ENCODE assay signal across 15 cellular contexts in the genomic region with DNA sequence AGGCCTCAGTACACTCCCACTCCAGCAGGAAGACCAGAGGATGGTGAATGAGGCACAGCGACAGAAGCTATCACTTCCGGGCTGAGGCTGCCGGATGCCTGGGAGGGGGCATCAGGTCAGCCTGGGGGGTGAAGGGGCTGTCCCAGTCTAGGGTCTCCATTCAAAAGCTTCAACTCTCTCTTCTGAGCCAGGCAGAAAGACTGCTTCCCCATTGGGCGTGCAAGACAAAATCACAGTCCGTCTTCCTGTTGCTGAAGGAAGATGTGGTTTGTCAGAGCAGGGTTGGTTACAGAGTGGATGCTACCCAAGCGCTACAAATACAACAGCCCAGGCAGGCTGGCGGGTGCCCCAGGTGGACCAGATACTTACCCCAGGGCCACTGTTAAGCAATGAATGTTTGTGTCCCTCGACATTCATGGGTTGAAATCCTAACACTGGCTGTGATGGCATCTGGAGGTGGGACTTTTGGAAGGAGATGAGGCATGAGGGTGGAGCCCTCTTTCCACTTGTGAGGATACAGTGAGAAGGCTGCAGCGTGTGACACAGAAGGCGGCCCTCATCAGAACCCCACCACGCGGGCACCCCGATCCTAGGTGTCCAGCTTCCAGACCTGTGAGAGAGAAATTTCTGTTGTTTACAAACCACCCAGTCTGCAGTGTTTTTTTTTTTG. TPM values are rescaled to one million over a fixed set of nuclear protein-coding genes. Genes with fewer than 3 reads are reported as not detected.
A peak's percentile ranks its signal among the peaks of the same experiment; 100 is the strongest.
DNase-seq lines count a peak whose midpoint lies in the region; ATAC-seq and TF ChIP-seq lines count a peak whose summit lies in the region.
"Had no signal": no experiment of that assay in that cellular context is flagged by ENCODE, and none has a peak within 500 bp of the region (broad histone marks: within the 10 kb centered on the region; RNA-seq: fewer than 3 reads in every experiment).

No MANE protein-coding gene starts in this region.

- WGBS in prostate gland = 80% methylated on average over 13 of the region's 13 CpGs
- WGBS in psoas muscle, 3 donors = 72 to 82% (median 79%) methylated on average over 13 of the region's 13 CpGs

- peaks cover 19% of the 10 kb centered on the region for H3K4me1 Mint-ChIP-seq in activated naive CD8-positive, alpha-beta T cell treated with anti-CD3 and anti-CD28 coated beads, Interleukin-2, amount 50 U/mL, for 24 hours
- peaks cover 28 to 61% of the 10 kb centered on the region in 2 donors for H3K4me1 Mint-ChIP-seq in stimulated activated naive B cell treated with anti-CD40 and anti-IgM and Interleukin-4, amounts not matched to agents 10 μg/mL and 1 μg/mL and 100 μg/mL, for 72 hours

- H3K9me3 Mint-ChIP-seq in activated naive CD8-positive, alpha-beta T cell treated with anti-CD3 and anti-CD28 coated beads, Interleukin-2, amount 50 U/mL, for 24 hours = no peaks in the 10 kb centered on the region
- H3K9me3 Mint-ChIP-seq in stimulated activated naive B cell treated with anti-CD40 and anti-IgM and Interleukin-4, amounts not matched to agents 10 μg/mL and 1 μg/mL and 100 μg/mL, for 72 hours = no peaks in the 10 kb centered on the region
- H3K9me3 Mint-ChIP-seq: endodermal cell had no signal

- DNase-seq in activated CD4-positive, alpha-beta T cell treated with anti-CD3 and anti-CD28 coated beads, Interleukin-2, amount 50 U/mL, for 1 hour = peak; percentile 40
- no peak for DNase-seq in activated CD4-positive, alpha-beta T cell treated with anti-CD3 and anti-CD28 coated beads for 1 hour
- DNase-seq in T follicular helper cell (ENCODE audit: low read depth) = peak; percentile 6
- no peak for DNase-seq in activated naive CD8-positive, alpha-beta T cell treated with anti-CD3 and anti-CD28 coated beads, Interleukin-2, amount 50 U/mL, for 24 hours
- no peak for DNase-seq in stimulated activated naive B cell treated with anti-CD40 and anti-IgM and Interleukin-4, amounts not matched to agents 10 μg/mL and 1 μg/mL and 100 μg/mL, for 72 hours
- DNase-seq in prostate gland (ENCODE audit: low spot score) = no peak
- DNase-seq in inferior parietal cortex (ENCODE audit: extremely low spot score) = no peak
- DNase-seq in psoas muscle = no peak
- DNase-seq: anterior cingulate cortex; endodermal cell; GDM1; NCI-H2107; stimulated activated CD4-positive, alpha-beta T cell treated with anti-CD3 and anti-CD28 coated beads, Interleukin-4, amount 100 ng/mL, for 1 hour had no signal

- H3K27ac Mint-ChIP-seq in activated naive CD8-positive, alpha-beta T cell treated with anti-CD3 and anti-CD28 coated beads, Interleukin-2, amount 50 U/mL, for 24 hours = peak overlapping the region; percentile 52
- H3K27ac Mint-ChIP-seq in stimulated activated naive B cell treated with anti-CD40 and anti-IgM and Interleukin-4, amounts not matched to agents 10 μg/mL and 1 μg/mL and 100 μg/mL, for 72 hours = peak overlapping the region; percentile 82
- H3K27ac Mint-ChIP-seq: endodermal cell had no signal

- peaks cover 2% of the 10 kb centered on the region for H3K27me3 Mint-ChIP-seq in activated naive CD8-positive, alpha-beta T cell treated with anti-CD3 and anti-CD28 coated beads, Interleukin-2, amount 50 U/mL, for 24 hours
- no peaks in the 10 kb centered on the region for H3K27me3 Mint-ChIP-seq in stimulated activated naive B cell treated with anti-CD40 and anti-IgM and Interleukin-4, amounts not matched to agents 10 μg/mL and 1 μg/mL and 100 μg/mL, for 72 hours

- no peak overlapping the region for H3K4me3 Mint-ChIP-seq in activated naive CD8-positive, alpha-beta T cell treated with anti-CD3 and anti-CD28 coated beads, Interleukin-2, amount 50 U/mL, for 24 hours
- H3K4me3 Mint-ChIP-seq in stimulated activated naive B cell treated with anti-CD40 and anti-IgM and Interleukin-4, amounts not matched to agents 10 μg/mL and 1 μg/mL and 100 μg/mL, for 72 hours = peak overlapping the region in 1 of 2 donors; percentile 47
- H3K4me3 Mint-ChIP-seq: endodermal cell had no signal

- TF ChIP-seq CTCF in prostate gland (IDR thresholded peaks at IDR 0.05) = no peak
- TF ChIP-seq CTCF in psoas muscle (IDR thresholded peaks at IDR 0.05) = no peak

- intact Hi-C loops in prostate gland (cut with DNase I) (no loop called here), psoas muscle (cut with DNase I) (no loop called here)

- H3K36me3 ChIP-seq in prostate gland (no peaks in the 10 kb centered on the region), psoas muscle (ENCODE audit: insufficient read depth in 1 of 2, low read depth in 1 of 2) (no peaks in the 10 kb centered on the region)

- TF ChIP-seq POLR2A in prostate gland (IDR thresholded peaks at IDR 0.05) = no peak

- H3K27me3 ChIP-seq in prostate gland (replicated peaks; ENCODE audit: insufficient read depth) (no peaks in the 10 kb centered on the region), psoas muscle (ENCODE audit: insufficient read depth in 3 of 3, low read length in 2 of 3) (peaks cover 0 to 2% (median 0%) of the 10 kb centered on the region in 3 donors)

- H3K36me3 Mint-ChIP-seq in activated naive CD8-positive, alpha-beta T cell treated with anti-CD3 and anti-CD28 coated beads, Interleukin-2, amount 50 U/mL, for 24 hours (ENCODE audit: low read depth) = no peaks in the 10 kb centered on the region
- no peaks in the 10 kb centered on the region for H3K36me3 Mint-ChIP-seq in stimulated activated naive B cell treated with anti-CD40 and anti-IgM and Interleukin-4, amounts not matched to agents 10 μg/mL and 1 μg/mL and 100 μg/mL, for 72 hours

- H3K27ac ChIP-seq in prostate gland (no peak overlapping the region), psoas muscle (no peak overlapping the region)

- ATAC-seq in activated naive CD8-positive, alpha-beta T cell treated with anti-CD3 and anti-CD28 coated beads, Interleukin-2, amount 50 U/mL, for 24 hours = no peak
- ATAC-seq in stimulated activated naive B cell treated with anti-CD40 and anti-IgM and Interleukin-4, amounts not matched to agents 10 μg/mL and 1 μg/mL and 100 μg/mL, for 72 hours (replicated peaks) = peak; percentile 72 to 76
- ATAC-seq in psoas muscle = no peak
- ATAC-seq: left lobe of liver had no signal

- H3K4me3 ChIP-seq in prostate gland = no peak overlapping the region
- H3K4me3 ChIP-seq in psoas muscle = no peak overlapping the region

- H3K9me3 ChIP-seq in prostate gland (no peaks in the 10 kb centered on the region), psoas muscle (no peaks in the 10 kb centered on the region)

- no peaks in the 10 kb centered on the region for H3K4me1 ChIP-seq in prostate gland (replicated peaks)
- no peaks in the 10 kb centered on the region for H3K4me1 ChIP-seq in psoas muscle

RNA-seq across cellular contexts. Expression of a gene that starts 12.0 kb away (rescaled TPM):
- total RNA-seq in prostate gland = 100 to 1,000 TPM in 1 of 2 donors, 10 to 100 TPM in 1; 12.6 to 103 TPM
- 1 to 10 TPM; 1.1 to 3.9 (median 2.1) TPM for total RNA-seq in psoas muscle
- polyA plus RNA-seq in psoas muscle = 10 to 100 TPM in 1 of 3 donors, 1 to 10 TPM in 1, under 1 TPM in 1; 0.93 to 11.7 (median 5.0) TPM
- total RNA-seq: endodermal cell, left lobe of liver, osteocyte had no signal

RNA-seq across cellular contexts. Expression of a gene that starts 13.0 kb away (rescaled TPM):
- total RNA-seq in prostate gland = 100 to 1,000 TPM in 1 of 2 donors, 10 to 100 TPM in 1; 60.8 to 215 TPM
- total RNA-seq in psoas muscle = 10 to 100 TPM; 14.2 to 25.5 (median 16.6) TPM
- 10 to 100 TPM in 2 of 3 donors, 1 to 10 TPM in 1; 5.8 to 18.8 (median 15.6) TPM for polyA plus RNA-seq in psoas muscle

RNA-seq across cellular contexts. Expression of a gene that starts 56.1 kb away (rescaled TPM):
- total RNA-seq in prostate gland (10 to 100 TPM; 29.1 to 55.1 TPM), psoas muscle (10 to 100 TPM; 21.3 to 51.1 (median 28.0) TPM)
- 10 to 100 TPM; 13.2 to 24.9 (median 15.3) TPM for polyA plus RNA-seq in psoas muscle

Comparison
In these comparisons a context has a peak if more than half of its experiments do, and no peak if none do; other contexts are left out.
1. DNase-seq: peak in activated CD4-positive, alpha-beta T cell treated with anti-CD3 and anti-CD28 coated beads, Interleukin-2, amount 50 U/mL, for 1 hour (single experiment) and T follicular helper cell (single experiment); none in activated CD4-positive, alpha-beta T cell treated with anti-CD3 and anti-CD28 coated beads for 1 hour (single experiment), activated naive CD8-positive, alpha-beta T cell treated with anti-CD3 and anti-CD28 coated beads, Interleukin-2, amount 50 U/mL, for 24 hours (single experiment), stimulated activated naive B cell treated with anti-CD40 and anti-IgM and Interleukin-4, amounts not matched to agents 10 μg/mL and 1 μg/mL and 100 μg/mL, for 72 hours (single experiment), prostate gland (single experiment), inferior parietal cortex (single experiment) and psoas muscle (0 of 2).
2. ATAC-seq: peak in stimulated activated naive B cell treated with anti-CD40 and anti-IgM and Interleukin-4, amounts not matched to agents 10 μg/mL and 1 μg/mL and 100 μg/mL, for 72 hours (2 of 2); none in activated naive CD8-positive, alpha-beta T cell treated with anti-CD3 and anti-CD28 coated beads, Interleukin-2, amount 50 U/mL, for 24 hours (single experiment) and psoas muscle (0 of 4).